In genomic region chr3:21919383-21919782, GRCh38 we compare ENCODE assay signal across 29 cellular contexts.
"Had no signal": no experiment of that assay in that cellular context is flagged by ENCODE, and none has a peak within 500 bp of the region (broad histone marks: within the 10 kb centered on the region; RNA-seq: fewer than 3 reads in every experiment).

No MANE protein-coding gene starts in this region.

- H3K4me3 Mint-ChIP-seq: activated CD8-positive, alpha-beta memory T cell treated with anti-CD3 and anti-CD28 coated beads, Interleukin-2, amount 10 ng/mL, durations not matched to agents 7 days and 5 days; activated naive CD4-positive, alpha-beta T cell treated with anti-CD3 and anti-CD28 coated beads, Interleukin-2, amount 50 U/mL, for 24 hours; activated T-cell treated with anti-CD3 and anti-CD28 coated beads, Interleukin-2, amount 50 U/mL, for 24 hours; activated T-helper 1 cell treated with anti-CD3 and anti-CD28 coated beads, Interleukin-12 subunit alpha, Interleukin-12 subunit beta, Interleukin-2, Interleukin-4 antibody, amounts not matched to agents 30 ng/mL and 10 ng/mL and 1 ng/mL, durations not matched to agents 14 hours and 24 hours and 36 hours; brain; T-helper 1 cell treated with Interleukin-12 subunit alpha and Interleukin-12 subunit beta and Interleukin-4 antibody, amounts not matched to agents 30 μg/mL and 1 μg/mL, for 36 hours; WTC11 had no signal

- H3K27me3 ChIP-seq: ascending aorta, SJCRH30 had no signal

- DNase-seq: activated CD4-positive, alpha-beta T cell treated with anti-CD3 and anti-CD28 coated beads for 48 hours; activated CD4-positive, alpha-beta T cell treated with anti-CD3 and anti-CD28 coated beads, Interleukin-2, amount 50 U/mL, for 48 hours; activated CD4-positive, CD25-positive, alpha-beta regulatory T cell treated with anti-CD3 and anti-CD28 coated beads, Interleukin-2, amount 50 U/mL, for 72 hours; activated CD8-positive, alpha-beta memory T cell treated with anti-CD3 and anti-CD28 coated beads, Interleukin-2, amount 10 ng/mL, durations not matched to agents 7 days and 5 days; activated effector memory CD4-positive, alpha-beta T cell treated with Interleukin-2 at 50 U/mL for 16 hours; activated naive CD4-positive, alpha-beta T cell; activated T-cell treated with anti-CD3 and anti-CD28 coated beads, Interleukin-2, amount 50 U/mL, for 24 hours; amniotic stem cell; KG1; NCI-H1092; NCI-H1417; NCI-H1694; NCI-H2029; NCI-H2107; NCI-H345; NCI-H510A; NCI-H69; NK-92 treated with Interleukin-12 subunit alpha and Interleukin-12 subunit beta, amount 100 ng/mL, for 24 hours; OCI-M1; Right ventricle myocardium superior; SJCRH30 had no signal

- H3K27me3 Mint-ChIP-seq: activated CD8-positive, alpha-beta memory T cell treated with anti-CD3 and anti-CD28 coated beads, Interleukin-2, amount 10 ng/mL, durations not matched to agents 7 days and 5 days; activated naive CD4-positive, alpha-beta T cell treated with anti-CD3 and anti-CD28 coated beads, Interleukin-2, amount 50 U/mL, for 24 hours; activated T-cell treated with anti-CD3 and anti-CD28 coated beads, Interleukin-2, amount 50 U/mL, for 24 hours; brain had no signal

- H3K9me3 Mint-ChIP-seq: activated naive CD4-positive, alpha-beta T cell treated with anti-CD3 and anti-CD28 coated beads, Interleukin-2, amount 50 U/mL, for 24 hours had no signal

- ATAC-seq: activated CD8-positive, alpha-beta memory T cell treated with anti-CD3 and anti-CD28 coated beads, Interleukin-2, amount 10 ng/mL, durations not matched to agents 7 days and 5 days; Panc1; WTC11 had no signal

- H3K4me3 ChIP-seq: ascending aorta, SJCRH30 had no signal

- H3K27ac ChIP-seq: ascending aorta, RWPE1, SJCRH30 had no signal

- H3K9me3 ChIP-seq: ascending aorta, SJCRH30 had no signal

- H3K36me3 Mint-ChIP-seq: activated CD8-positive, alpha-beta memory T cell treated with anti-CD3 and anti-CD28 coated beads, Interleukin-2, amount 10 ng/mL, durations not matched to agents 7 days and 5 days; activated naive CD4-positive, alpha-beta T cell treated with anti-CD3 and anti-CD28 coated beads, Interleukin-2, amount 50 U/mL, for 24 hours; brain; WTC11 had no signal

- H3K4me1 Mint-ChIP-seq: activated CD8-positive, alpha-beta memory T cell treated with anti-CD3 and anti-CD28 coated beads, Interleukin-2, amount 10 ng/mL, durations not matched to agents 7 days and 5 days; activated naive CD4-positive, alpha-beta T cell treated with anti-CD3 and anti-CD28 coated beads, Interleukin-2, amount 50 U/mL, for 24 hours had no signal

- H3K36me3 ChIP-seq: ascending aorta, SJCRH30 had no signal

- H3K27ac Mint-ChIP-seq: activated CD8-positive, alpha-beta memory T cell treated with anti-CD3 and anti-CD28 coated beads, Interleukin-2, amount 10 ng/mL, durations not matched to agents 7 days and 5 days; activated naive CD4-positive, alpha-beta T cell treated with anti-CD3 and anti-CD28 coated beads, Interleukin-2, amount 50 U/mL, for 24 hours; activated T-cell treated with anti-CD3 and anti-CD28 coated beads, Interleukin-2, amount 50 U/mL, for 24 hours; activated T-helper 1 cell treated with anti-CD3 and anti-CD28 coated beads, Interleukin-12 subunit alpha, Interleukin-12 subunit beta, Interleukin-2, Interleukin-4 antibody, amounts not matched to agents 30 ng/mL and 10 ng/mL and 1 ng/mL, durations not matched to agents 14 hours and 24 hours and 36 hours; T-helper 1 cell treated with Interleukin-12 subunit alpha and Interleukin-12 subunit beta and Interleukin-4 antibody, amounts not matched to agents 30 μg/mL and 1 μg/mL, for 36 hours had no signal

- H3K4me1 ChIP-seq: ascending aorta had no signal
